In the genomic region with DNA sequence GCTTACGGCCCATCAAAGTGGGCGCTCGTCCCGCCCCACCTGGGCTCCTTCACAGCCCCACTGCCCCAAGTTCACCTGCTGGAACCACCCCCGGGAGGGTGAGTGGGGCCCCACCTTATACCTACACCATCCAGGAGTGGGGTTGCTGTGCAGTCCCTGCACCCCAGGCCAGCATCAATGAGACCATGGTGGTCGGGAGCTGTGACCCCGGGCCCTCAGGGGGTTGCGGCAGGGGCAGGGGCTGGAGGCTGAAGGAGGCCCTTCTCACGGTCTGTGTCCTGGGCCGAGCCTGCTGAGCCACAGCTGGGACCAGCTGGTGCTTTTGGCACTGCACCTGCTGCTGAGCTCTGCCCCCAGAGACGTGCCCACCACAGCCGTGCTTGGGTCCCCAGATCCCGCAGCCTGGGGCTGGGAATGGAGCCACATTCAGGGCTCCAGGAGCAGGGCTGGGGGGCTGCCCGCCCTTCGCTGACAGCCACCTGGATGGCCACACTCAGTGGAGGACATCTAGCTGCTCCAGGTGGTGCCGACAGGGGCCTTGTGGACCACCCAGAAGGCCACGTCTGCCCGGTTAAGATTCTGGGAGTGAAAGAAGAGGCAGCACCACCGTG, we compare ENCODE assay signal across 16 cellular contexts. TPM values are rescaled to one million over a fixed set of nuclear protein-coding genes. Genes with fewer than 3 reads are reported as not detected.
DNase-seq lines count a peak whose midpoint lies in the region; ATAC-seq and TF ChIP-seq lines count a peak whose summit lies in the region.
"Had no signal": no experiment of that assay in that cellular context is flagged by ENCODE, and none has a peak within 500 bp of the region (broad histone marks: within the 10 kb centered on the region; RNA-seq: fewer than 3 reads in every experiment).

No MANE protein-coding gene starts in this region.

- H3K9me3 Mint-ChIP-seq in natural killer cell treated with Interleukin-12 subunit alpha and Interleukin-12 subunit beta and Interleukin-15 and Interleukin-18, amount 100 ng/mL, for 72 hours, result no peaks in the 10 kb centered on the region
- H3K9me3 Mint-ChIP-seq in natural killer cell (no peaks in the 10 kb centered on the region), progenitor cell of endocrine pancreas (ENCODE audit: low read depth) (peaks cover 3% of the 10 kb centered on the region)
- H3K9me3 Mint-ChIP-seq: CD4-positive, alpha-beta T cell had no signal

- ATAC-seq in natural killer cell treated with Interleukin-12 subunit alpha and Interleukin-12 subunit beta and Interleukin-15 and Interleukin-18, amount 100 ng/mL, for 72 hours, result no peak
- ATAC-seq in natural killer cell (no peak), body of pancreas (no peak), upper lobe of left lung (ENCODE audit: low FRiP score in 2 of 2) (no peak), GM18519 (IDR thresholded peaks at IDR 0.05; ENCODE audit: low FRiP score, unreplicated experiment) (no peak)

- no peaks in the 10 kb centered on the region for H4K20me1 ChIP-seq in osteoblast (ENCODE audit: insufficient read depth, low read length)

- H3K4me2 ChIP-seq in osteoblast (ENCODE audit: insufficient read depth, low read length), result no peak overlapping the region

- H3K4me1 Mint-ChIP-seq in natural killer cell treated with Interleukin-12 subunit alpha and Interleukin-12 subunit beta and Interleukin-15 and Interleukin-18, amount 100 ng/mL, for 72 hours (ENCODE audit: low read depth in 2 of 2), result no peaks in the 10 kb centered on the region
- no peaks in the 10 kb centered on the region for H3K4me1 Mint-ChIP-seq in natural killer cell
- H3K4me1 Mint-ChIP-seq in progenitor cell of endocrine pancreas (ENCODE audit: low read depth), result no peaks in the 10 kb centered on the region

- H3K27me3 Mint-ChIP-seq in natural killer cell treated with Interleukin-12 subunit alpha and Interleukin-12 subunit beta and Interleukin-15 and Interleukin-18, amount 100 ng/mL, for 72 hours, result no peaks in the 10 kb centered on the region
- H3K27me3 Mint-ChIP-seq in natural killer cell (ENCODE audit: low read depth in 2 of 2) (no peaks in the 10 kb centered on the region), progenitor cell of endocrine pancreas (peaks cover 5% of the 10 kb centered on the region)
- H3K27me3 Mint-ChIP-seq: CD4-positive, alpha-beta T cell had no signal

- TF ChIP-seq EP300 in upper lobe of left lung (IDR thresholded peaks at IDR 0.05), result no peak

- no peaks in the 10 kb centered on the region for H3K27me3 ChIP-seq in body of pancreas
- peaks cover 5% of the 10 kb centered on the region for H3K27me3 ChIP-seq in osteoblast (ENCODE audit: insufficient read depth, low read length)
- no peaks in the 10 kb centered on the region for H3K27me3 ChIP-seq in upper lobe of left lung

- H3K27ac Mint-ChIP-seq in natural killer cell treated with Interleukin-12 subunit alpha and Interleukin-12 subunit beta and Interleukin-15 and Interleukin-18, amount 100 ng/mL, for 72 hours, result no peak overlapping the region
- no peak overlapping the region for H3K27ac Mint-ChIP-seq in natural killer cell
- H3K27ac Mint-ChIP-seq in progenitor cell of endocrine pancreas, result no peak overlapping the region
- H3K27ac Mint-ChIP-seq: CD4-positive, alpha-beta T cell had no signal

- DNase-seq in natural killer cell treated with Interleukin-12 subunit alpha and Interleukin-12 subunit beta and Interleukin-15 and Interleukin-18, amount 100 ng/mL, for 72 hours (ENCODE audit: low spot score), result peak; percentile 29
- DNase-seq in natural killer cell, result no peak
- DNase-seq in body of pancreas, result peak in 1 of 4 donors; percentile 11
- peak; percentile 71 for DNase-seq in osteoblast (ENCODE audit: insufficient read length, low spot score, missing footprints)
- peak; percentile 18 to 70 for DNase-seq in upper lobe of left lung
- DNase-seq in progenitor cell of endocrine pancreas (ENCODE audit: low spot score, unreplicated experiment), result no peak
- no peak for DNase-seq in stimulated activated naive CD4-positive, alpha-beta T cell treated with Interleukin-2 at 50 U/mL for 16 hours (lab: John Stamatoyannopoulos, UW)
- DNase-seq: CD4-positive, alpha-beta T cell; Karpas-422; MM.1S; NCI-H1092 treated with DMSO at 0.1 percent for 48 hours; NCI-H226; NCI-H526 had no signal

- no peak overlapping the region for H3K4me3 Mint-ChIP-seq in natural killer cell treated with Interleukin-12 subunit alpha and Interleukin-12 subunit beta and Interleukin-15 and Interleukin-18, amount 100 ng/mL, for 72 hours
- H3K4me3 Mint-ChIP-seq in natural killer cell (no peak overlapping the region), progenitor cell of endocrine pancreas (ENCODE audit: low read depth) (no peak overlapping the region)
- H3K4me3 Mint-ChIP-seq: CD4-positive, alpha-beta T cell had no signal

- peaks cover 19% of the 10 kb centered on the region for H3K4me1 ChIP-seq in body of pancreas
- H3K4me1 ChIP-seq in osteoblast (ENCODE audit: insufficient read depth, low read length), result no peaks in the 10 kb centered on the region
- H3K4me1 ChIP-seq in upper lobe of left lung, result no peaks in the 10 kb centered on the region
- H3K4me1 ChIP-seq: HAP-1 had no signal

- H3K4me3 ChIP-seq in body of pancreas, result no peak overlapping the region
- no peak overlapping the region for H3K4me3 ChIP-seq in osteoblast (ENCODE audit: insufficient read depth, low read length)
- H3K4me3 ChIP-seq in upper lobe of left lung, result no peak overlapping the region
- H3K4me3 ChIP-seq: HAP-1 had no signal

- TF ChIP-seq POLR2A in body of pancreas (IDR thresholded peaks at IDR 0.05) (no peak), upper lobe of left lung (IDR thresholded peaks at IDR 0.05) (no peak)

- H3K9me3 ChIP-seq in body of pancreas (no peaks in the 10 kb centered on the region), osteoblast (ENCODE audit: low read depth, low read length) (no peaks in the 10 kb centered on the region), upper lobe of left lung (no peaks in the 10 kb centered on the region)
- H3K9me3 ChIP-seq: HAP-1 had no signal

- no peak for TF ChIP-seq CTCF in natural killer cell (IDR thresholded peaks at IDR 0.05)
- TF ChIP-seq CTCF in body of pancreas (IDR thresholded peaks at IDR 0.05), result no peak
- no peak for TF ChIP-seq CTCF in osteoblast (IDR thresholded peaks at IDR 0.05; ENCODE audit: extremely low read depth, low read depth, low read length)
- no peak for TF ChIP-seq CTCF in upper lobe of left lung (IDR thresholded peaks at IDR 0.05)
- TF ChIP-seq CTCF in progenitor cell of endocrine pancreas (IDR thresholded peaks at IDR 0.05; ENCODE audit: unreplicated experiment), result no peak

- H2AFZ ChIP-seq in osteoblast (ENCODE audit: low read length), result no peak overlapping the region

- intact Hi-C loops in natural killer cell (cut with micrococcal nuclease) (no loop called here), body of pancreas (cut with DNase I) (no loop called here)

- peak overlapping the region in 3 of 4 donors; percentile 56 to 61 (median 60) for H3K27ac ChIP-seq in body of pancreas
- no peak overlapping the region for H3K27ac ChIP-seq in osteoblast (ENCODE audit: low read depth, low read length)
- no peak overlapping the region for H3K27ac ChIP-seq in upper lobe of left lung

- no peaks in the 10 kb centered on the region for H3K36me3 ChIP-seq in body of pancreas (replicated peaks in 1 of 2; ENCODE audit: insufficient read depth in 1 of 2, low read depth in 2 of 2)
- no peaks in the 10 kb centered on the region for H3K36me3 ChIP-seq in osteoblast (ENCODE audit: insufficient read depth, low read length)
- no peaks in the 10 kb centered on the region for H3K36me3 ChIP-seq in upper lobe of left lung
- H3K36me3 ChIP-seq: HAP-1 had no signal

- H3K79me2 ChIP-seq in osteoblast (ENCODE audit: insufficient read depth, low read length), result no peaks in the 10 kb centered on the region

- no peaks in the 10 kb centered on the region for H3K36me3 Mint-ChIP-seq in natural killer cell treated with Interleukin-12 subunit alpha and Interleukin-12 subunit beta and Interleukin-15 and Interleukin-18, amount 100 ng/mL, for 72 hours
- H3K36me3 Mint-ChIP-seq in natural killer cell (no peaks in the 10 kb centered on the region), progenitor cell of endocrine pancreas (ENCODE audit: insufficient read depth) (no peaks in the 10 kb centered on the region)

- 78 to 85% methylated on average over 6 to 18 of the region's 19 CpGs for WGBS in body of pancreas, 2 donors
- 75 to 80% methylated on average over 11 to 16 of the region's 19 CpGs for WGBS in upper lobe of left lung, 2 donors

RNA-seq across cellular contexts. Expression of a gene that starts 17.4 kb away (rescaled TPM):
- total RNA-seq in natural killer cell treated with Interleukin-12 subunit alpha and Interleukin-12 subunit beta and Interleukin-15 and Interleukin-18, amount 100 ng/mL, for 72 hours, result not detected
- not detected for total RNA-seq in natural killer cell
- not detected for total RNA-seq in body of pancreas
- not detected in 2 replicates for total RNA-seq in osteoblast
- total RNA-seq in upper lobe of left lung, result not detected
- total RNA-seq in progenitor cell of endocrine pancreas, result 0.20 TPM in 1 of 2 replicates, not detected in the other
- total RNA-seq: CD4-positive, alpha-beta T cell; HT-29 had no signal

RNA-seq across cellular contexts. Expression of a gene that starts 30.3 kb away (rescaled TPM):
- not detected for total RNA-seq in natural killer cell treated with Interleukin-12 subunit alpha and Interleukin-12 subunit beta and Interleukin-15 and Interleukin-18, amount 100 ng/mL, for 72 hours
- total RNA-seq in natural killer cell (under 1 TPM in 2 of 3 donors, not detected in 1; 0.25 to 0.64 TPM), body of pancreas (10 to 100 TPM; 15.2 to 16.6 TPM), osteoblast (6.5 and 8.3 TPM in 2 replicates), upper lobe of left lung (10 to 100 TPM; 12.3 to 54.5 (median 21.2) TPM), progenitor cell of endocrine pancreas (68.7 and 69.1 TPM in 2 replicates)
- total RNA-seq: CD4-positive, alpha-beta T cell; HT-29 had no signal

Comparison
In these comparisons a context has a peak if more than half of its experiments do, and no peak if none do; other contexts are left out.
1. DNase-seq: peak in natural killer cell treated with Interleukin-12 subunit alpha and Interleukin-12 subunit beta and Interleukin-15 and Interleukin-18, amount 100 ng/mL, for 72 hours (single experiment), osteoblast (single experiment) and upper lobe of left lung (2 of 2); none in natural killer cell (single experiment), progenitor cell of endocrine pancreas (single experiment) and stimulated activated naive CD4-positive, alpha-beta T cell treated with Interleukin-2 at 50 U/mL for 16 hours (single experiment).
2. H3K27ac ChIP-seq: peak in body of pancreas (3 of 4); none in osteoblast (single experiment) and upper lobe of left lung (0 of 4).